ENCODE assay signal across 20 cellular contexts in genomic region chr9:125479846-125480615, GRCh38.
A peak's percentile ranks its signal among the peaks of the same experiment; 100 is the strongest.
DNase-seq lines count a peak whose midpoint lies in the region; ATAC-seq, FAIRE-seq and TF ChIP-seq lines count a peak whose summit lies in the region.
"Had no signal": no experiment of that assay in that cellular context is flagged by ENCODE, and none has a peak within 500 bp of the region (broad histone marks: within the 10 kb centered on the region; RNA-seq: fewer than 3 reads in every experiment).

No MANE protein-coding gene starts in this region.

- WGBS in endodermal cell (ENCODE audit: insufficient coverage in 1 of 2, insufficient read length in 1 of 2), 2 experiments = 90 to 94% methylated on average over 5 to 7 of the region's 7 CpGs

- no peaks in the 10 kb centered on the region for H3K9me3 Mint-ChIP-seq in endodermal cell

- FAIRE-seq in H54 (lab: Jason Lieb, UNC) = no peak
- FAIRE-seq: A549, G401.6, GM12892, GM19239 had no signal

- peaks cover 7% of the 10 kb centered on the region for H3K36me3 ChIP-seq in endodermal cell (ENCODE audit: control insufficient read depth, insufficient read depth, low read length)

- no peak for ATAC-seq in HG02588 (IDR thresholded peaks at IDR 0.05; ENCODE audit: unreplicated experiment)
- ATAC-seq: A549 had no signal

- H3K9ac ChIP-seq in endodermal cell (ENCODE audit: extremely low read depth, low read length, poor library complexity, severe bottlenecking) = no peak overlapping the region

- peaks cover 32% of the 10 kb centered on the region for H3K36me3 Mint-ChIP-seq in endodermal cell (ENCODE audit: low read depth)

- H3K27ac ChIP-seq in endodermal cell (ENCODE audit: low read depth, low read length) = no peak overlapping the region
- H3K27ac ChIP-seq: A549, C4-2B, RWPE1, SJCRH30 had no signal

- H3K4me1 Mint-ChIP-seq in endodermal cell = peaks cover 15% of the 10 kb centered on the region

- DNase-seq in NCI-H748 (lab: John Stamatoyannopoulos, UW; ENCODE audit: unreplicated experiment) = peak; percentile 26
- no peak for DNase-seq in NCI-H748 treated with DMSO at 0.1 percent for 48 hours (lab: John Stamatoyannopoulos, UW)
- peak; percentile 67 for DNase-seq in NCI-H345 (lab: John Stamatoyannopoulos, UW)
- no peak for DNase-seq in endodermal cell
- DNase-seq in pons (ENCODE audit: low spot score) = no peak
- DNase-seq in H54 (ENCODE audit: insufficient read length, low spot score) = no peak
- no peak for DNase-seq in effector CD8-positive, alpha-beta T cell (lab: John Stamatoyannopoulos, UW)
- DNase-seq: DMS153, H7, MG63, NCI-H1105, NCI-H2081 treated with DMSO at 0.1 percent for 48 hours, SJCRH30 had no signal

- peak overlapping the region; percentile 28 for H3K27ac Mint-ChIP-seq in endodermal cell

- H3K9me3 ChIP-seq in endodermal cell (ENCODE audit: control insufficient read depth, low read length) = no peaks in the 10 kb centered on the region
- H3K9me3 ChIP-seq: A549, MG63, SJCRH30 had no signal

- no peaks in the 10 kb centered on the region for H3K27me3 Mint-ChIP-seq in endodermal cell (ENCODE audit: insufficient read depth)

- no peak overlapping the region for H3K4me3 ChIP-seq in endodermal cell (ENCODE audit: low read length)
- H3K4me3 ChIP-seq: A549, MG63, SJCRH30 had no signal

- no peak for TF ChIP-seq POLR2A in H54 (IDR thresholded peaks at IDR 0.05; ENCODE audit: low read depth, low read length)

- TF ChIP-seq CTCF in endodermal cell (conservative IDR thresholded peaks at IDR 0.05) = no peak

- H3K27me3 ChIP-seq in endodermal cell (ENCODE audit: control insufficient read depth, insufficient read depth, low read length, poor library complexity, severe bottlenecking) = no peaks in the 10 kb centered on the region
- H3K27me3 ChIP-seq: MG63, SJCRH30 had no signal

- no peak overlapping the region for H3K4me3 Mint-ChIP-seq in endodermal cell

- no peaks in the 10 kb centered on the region for H3K4me1 ChIP-seq in endodermal cell (ENCODE audit: control insufficient read depth, insufficient read depth, low read length)
- H3K4me1 ChIP-seq: SJCRH30 had no signal

Comparison
In these comparisons a context has a peak if more than half of its experiments do, and no peak if none do; other contexts are left out.
1. DNase-seq: peak in NCI-H748 (single experiment) and NCI-H345 (single experiment); none in NCI-H748 treated with DMSO at 0.1 percent for 48 hours (single experiment), endodermal cell (single experiment), pons (single experiment), H54 (single experiment) and effector CD8-positive, alpha-beta T cell (single experiment).